Comparison of ENCODE assay signal across 8 cellular contexts in genomic region chr17:35795007-35795870, GRCh38. TPM values are rescaled to one million over a fixed set of nuclear protein-coding genes. Genes with fewer than 3 reads are reported as not detected.
DNase-seq lines count a peak whose midpoint lies in the region; ATAC-seq and TF ChIP-seq lines count a peak whose summit lies in the region.

MMP28 (minus strand) TSS chr17:35795641; CDS start chr17:35795377, 264 bp downstream.

- H3K4me1 ChIP-seq in GM23338 (ENCODE audit: insufficient read depth) (0 out of 2 replicates have a peak, but pooled peaks cover 5% of the 10 kb centered on the region), Peyer's patch (peaks cover 0 to 15% (median 4%) of the 10 kb centered on the region in 4 donors), adrenal gland (replicated peaks in 1 of 2) (peaks cover 5 to 21% of the 10 kb centered on the region in 2 donors), hepatocyte (ENCODE audit: insufficient read depth) (peaks cover 12% of the 10 kb centered on the region), sigmoid colon (peaks cover 0 to 65% (median 49%) of the 10 kb centered on the region in 4 donors)

- H3K9me3 ChIP-seq in Peyer's patch (no peaks in the 10 kb centered on the region), adrenal gland (replicated peaks in 1 of 3) (no peaks in the 10 kb centered on the region), hepatocyte (ENCODE audit: low read depth) (no peaks in the 10 kb centered on the region), sigmoid colon (no peaks in the 10 kb centered on the region)

- H3K27ac ChIP-seq in GM23338 (ENCODE audit: low read depth) = no peak within 1 kb of the TSS
- H3K27ac ChIP-seq in Peyer's patch = peak within 1 kb of the TSS; percentile 25 to 88 (median 66)
- peak within 1 kb of the TSS in 1 of 5 donors; percentile 31 for H3K27ac ChIP-seq in adrenal gland
- no peak within 1 kb of the TSS for H3K27ac ChIP-seq in hepatocyte
- peak within 1 kb of the TSS; percentile 68 to 88 (median 78) for H3K27ac ChIP-seq in sigmoid colon

- H3K27ac Mint-ChIP-seq in GM23338 = no peak within 1 kb of the TSS

- H3K27me3 ChIP-seq in GM23338 (ENCODE audit: insufficient read depth) = peaks cover 78% of the 10 kb centered on the region
- no peaks in the 10 kb centered on the region for H3K27me3 ChIP-seq in Peyer's patch
- no peaks in the 10 kb centered on the region for H3K27me3 ChIP-seq in adrenal gland
- peaks cover 60% of the 10 kb centered on the region for H3K27me3 ChIP-seq in hepatocyte
- H3K27me3 ChIP-seq in sigmoid colon = no peaks in the 10 kb centered on the region

- H2AFZ ChIP-seq in GM23338 (peak within 1 kb of the TSS; percentile 97), hepatocyte (peak within 1 kb of the TSS; percentile 60)

- TF ChIP-seq EP300 in sigmoid colon (IDR thresholded peaks at IDR 0.05) = no peak

- WGBS in adrenal gland, 4 donors = 1 to 3% (median 1%) methylated on average over 5 to 89 of the region's 89 CpGs; no CpG with 5 or more reads in 1 of the 4 donors
- 3% methylated on average over 55 of the region's 89 CpGs for WGBS in hepatocyte (ENCODE audit: low lambda C conversion rate, missing lambda C conversion rate)
- WGBS in sigmoid colon, 2 donors = 1% methylated on average over 89 of the region's 89 CpGs

- H3K9me3 Mint-ChIP-seq in GM23338 = no peaks in the 10 kb centered on the region

- H3K9me2 ChIP-seq in GM23338 (ENCODE audit: insufficient read depth) (no peaks in the 10 kb centered on the region), hepatocyte (replicated peaks; ENCODE audit: insufficient read depth) (no peaks in the 10 kb centered on the region)

- H3K27me3 Mint-ChIP-seq in GM23338 (ENCODE audit: insufficient read depth, low read depth, poor library complexity) = peaks cover 49% of the 10 kb centered on the region

- H3K4me2 ChIP-seq in GM23338 = peak within 1 kb of the TSS; percentile 91
- H3K4me2 ChIP-seq in hepatocyte = peak within 1 kb of the TSS; percentile 99

- DNase-seq in GM23338 (ENCODE audit: low spot score) (peak; percentile 69), Peyer's patch (peak in 2 of 3 donors; percentile 81 to 88), adrenal gland (peak in 5 of 7 donors; percentile 30 to 50 (median 37)), hepatocyte (ENCODE audit: low spot score) (peak; percentile 57), sigmoid colon (no peak), epidermal melanocyte (ENCODE audit: insufficient read length, low spot score) (no peak)

- peak; percentile 80 for ATAC-seq in GM23338
- no peak for ATAC-seq in HG02610 (IDR thresholded peaks at IDR 0.05; ENCODE audit: unreplicated experiment)
- ATAC-seq in HG02571 (IDR thresholded peaks at IDR 0.05; ENCODE audit: unreplicated experiment) = no peak

- H3K4me3 Mint-ChIP-seq in GM23338 = peak within 1 kb of the TSS; percentile 70

- H3K36me3 Mint-ChIP-seq in GM23338 (ENCODE audit: low read depth) = no peaks in the 10 kb centered on the region; the same call in 2 of the 3 replicates

- intact Hi-C loops in adrenal gland (cut with DNase I) (no loop called here), sigmoid colon (cut with DNase I) (no loop called here)

- H3K4me3 ChIP-seq in GM23338 = peak within 1 kb of the TSS; percentile 70
- peak within 1 kb of the TSS; percentile 59 to 96 (median 76) for H3K4me3 ChIP-seq in Peyer's patch
- peak within 1 kb of the TSS in 2 of 4 donors; percentile 20 to 51 for H3K4me3 ChIP-seq in adrenal gland
- peak within 1 kb of the TSS; percentile 67 for H3K4me3 ChIP-seq in hepatocyte
- peak within 1 kb of the TSS; percentile 53 to 68 (median 66) for H3K4me3 ChIP-seq in sigmoid colon

- no peaks in the 10 kb centered on the region for H4K20me1 ChIP-seq in GM23338 (replicated peaks; ENCODE audit: insufficient read depth)
- H4K20me1 ChIP-seq in hepatocyte (ENCODE audit: insufficient read depth, poor library complexity, severe bottlenecking) = no peaks in the 10 kb centered on the region

- TF ChIP-seq CTCF in GM23338 (conservative IDR thresholded peaks at IDR 0.05; ENCODE audit: low read depth in 2 of 2) (no peak), Peyer's patch (IDR thresholded peaks at IDR 0.05) (no peak), adrenal gland (IDR thresholded peaks at IDR 0.05) (no peak), hepatocyte (IDR thresholded peaks at IDR 0.05; ENCODE audit: poor library complexity) (no peak), sigmoid colon (IDR thresholded peaks at IDR 0.05) (no peak)

- TF ChIP-seq POLR2A in Peyer's patch (IDR thresholded peaks at IDR 0.05) = peak; percentile 74 to 81
- peak in 1 of 2 donors; percentile 31 for TF ChIP-seq POLR2A in adrenal gland (IDR thresholded peaks at IDR 0.05)
- TF ChIP-seq POLR2A in sigmoid colon (IDR thresholded peaks at IDR 0.05) = peak; percentile 18 to 35

- H3K79me2 ChIP-seq in GM23338 (replicated peaks; ENCODE audit: insufficient read depth) (no peaks in the 10 kb centered on the region), hepatocyte (no peaks in the 10 kb centered on the region)

- H3K36me3 ChIP-seq in GM23338 (ENCODE audit: insufficient read depth) = no peaks in the 10 kb centered on the region
- no peaks in the 10 kb centered on the region for H3K36me3 ChIP-seq in Peyer's patch
- no peaks in the 10 kb centered on the region for H3K36me3 ChIP-seq in adrenal gland (replicated peaks in 1 of 2)
- no peaks in the 10 kb centered on the region for H3K36me3 ChIP-seq in hepatocyte (replicated peaks; ENCODE audit: insufficient read depth, low read depth)
- no peaks in the 10 kb centered on the region for H3K36me3 ChIP-seq in sigmoid colon

- H3F3A ChIP-seq in GM23338 (replicated peaks; ENCODE audit: low read depth) = peaks cover 11% of the 10 kb centered on the region

- H3K4me1 Mint-ChIP-seq in GM23338 = peaks cover 10% of the 10 kb centered on the region; the same call in 2 of the 3 replicates

TF ChIP-seq in GM23338, 12 proteins besides CTCF, POLR2A, EP300 and RAD21 (continues in another document):
- TF ChIP-seq, protein P1, sequence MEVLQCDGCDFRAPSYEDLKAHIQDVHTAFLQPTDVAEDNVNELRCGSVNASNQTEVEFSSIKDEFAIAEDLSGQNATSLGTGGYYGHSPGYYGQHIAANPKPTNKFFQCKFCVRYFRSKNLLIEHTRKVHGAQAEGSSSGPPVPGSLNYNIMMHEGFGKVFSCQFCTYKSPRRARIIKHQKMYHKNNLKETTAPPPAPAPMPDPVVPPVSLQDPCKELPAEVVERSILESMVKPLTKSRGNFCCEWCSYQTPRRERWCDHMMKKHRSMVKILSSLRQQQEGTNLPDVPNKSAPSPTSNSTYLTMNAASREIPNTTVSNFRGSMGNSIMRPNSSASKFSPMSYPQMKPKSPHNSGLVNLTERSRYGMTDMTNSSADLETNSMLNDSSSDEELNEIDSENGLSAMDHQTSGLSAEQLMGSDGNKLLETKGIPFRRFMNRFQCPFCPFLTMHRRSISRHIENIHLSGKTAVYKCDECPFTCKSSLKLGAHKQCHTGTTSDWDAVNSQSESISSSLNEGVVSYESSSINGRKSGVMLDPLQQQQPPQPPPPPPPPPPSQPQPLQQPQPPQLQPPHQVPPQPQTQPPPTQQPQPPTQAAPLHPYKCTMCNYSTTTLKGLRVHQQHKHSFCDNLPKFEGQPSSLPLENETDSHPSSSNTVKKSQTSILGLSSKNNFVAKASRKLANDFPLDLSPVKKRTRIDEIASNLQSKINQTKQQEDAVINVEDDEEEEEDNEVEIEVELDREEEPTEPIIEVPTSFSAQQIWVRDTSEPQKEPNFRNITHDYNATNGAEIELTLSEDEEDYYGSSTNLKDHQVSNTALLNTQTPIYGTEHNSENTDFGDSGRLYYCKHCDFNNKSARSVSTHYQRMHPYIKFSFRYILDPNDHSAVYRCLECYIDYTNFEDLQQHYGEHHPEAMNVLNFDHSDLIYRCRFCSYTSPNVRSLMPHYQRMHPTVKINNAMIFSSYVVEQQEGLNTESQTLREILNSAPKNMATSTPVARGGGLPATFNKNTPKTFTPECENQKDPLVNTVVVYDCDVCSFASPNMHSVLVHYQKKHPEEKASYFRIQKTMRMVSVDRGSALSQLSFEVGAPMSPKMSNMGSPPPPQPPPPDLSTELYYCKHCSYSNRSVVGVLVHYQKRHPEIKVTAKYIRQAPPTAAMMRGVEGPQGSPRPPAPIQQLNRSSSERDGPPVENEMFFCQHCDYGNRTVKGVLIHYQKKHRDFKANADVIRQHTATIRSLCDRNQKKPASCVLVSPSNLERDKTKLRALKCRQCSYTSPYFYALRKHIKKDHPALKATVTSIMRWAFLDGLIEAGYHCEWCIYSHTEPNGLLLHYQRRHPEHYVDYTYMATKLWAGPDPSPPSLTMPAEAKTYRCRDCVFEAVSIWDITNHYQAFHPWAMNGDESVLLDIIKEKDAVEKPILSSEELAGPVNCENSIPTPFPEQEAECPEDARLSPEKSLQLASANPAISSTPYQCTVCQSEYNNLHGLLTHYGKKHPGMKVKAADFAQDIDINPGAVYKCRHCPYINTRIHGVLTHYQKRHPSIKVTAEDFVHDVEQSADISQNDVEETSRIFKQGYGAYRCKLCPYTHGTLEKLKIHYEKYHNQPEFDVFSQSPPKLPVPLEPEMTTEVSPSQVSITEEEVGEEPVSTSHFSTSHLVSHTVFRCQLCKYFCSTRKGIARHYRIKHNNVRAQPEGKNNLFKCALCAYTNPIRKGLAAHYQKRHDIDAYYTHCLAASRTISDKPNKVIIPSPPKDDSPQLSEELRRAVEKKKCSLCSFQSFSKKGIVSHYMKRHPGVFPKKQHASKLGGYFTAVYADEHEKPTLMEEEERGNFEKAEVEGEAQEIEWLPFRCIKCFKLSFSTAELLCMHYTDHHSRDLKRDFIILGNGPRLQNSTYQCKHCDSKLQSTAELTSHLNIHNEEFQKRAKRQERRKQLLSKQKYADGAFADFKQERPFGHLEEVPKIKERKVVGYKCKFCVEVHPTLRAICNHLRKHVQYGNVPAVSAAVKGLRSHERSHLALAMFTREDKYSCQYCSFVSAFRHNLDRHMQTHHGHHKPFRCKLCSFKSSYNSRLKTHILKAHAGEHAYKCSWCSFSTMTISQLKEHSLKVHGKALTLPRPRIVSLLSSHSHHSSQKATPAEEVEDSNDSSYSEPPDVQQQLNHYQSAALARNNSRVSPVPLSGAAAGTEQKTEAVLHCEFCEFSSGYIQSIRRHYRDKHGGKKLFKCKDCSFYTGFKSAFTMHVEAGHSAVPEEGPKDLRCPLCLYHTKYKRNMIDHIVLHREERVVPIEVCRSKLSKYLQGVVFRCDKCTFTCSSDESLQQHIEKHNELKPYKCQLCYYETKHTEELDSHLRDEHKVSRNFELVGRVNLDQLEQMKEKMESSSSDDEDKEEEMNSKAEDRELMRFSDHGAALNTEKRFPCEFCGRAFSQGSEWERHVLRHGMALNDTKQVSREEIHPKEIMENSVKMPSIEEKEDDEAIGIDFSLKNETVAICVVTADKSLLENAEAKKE (CRISPR knock-in tag; IDR thresholded peaks at IDR 0.05) = no peak
- no peak for TF ChIP-seq ZNF331 (CRISPR knock-in tag; IDR thresholded peaks at IDR 0.05; ENCODE audit: low read depth)

RNA-seq across cellular contexts. Expression of gene MMP28, which starts in this region (rescaled TPM):
- total RNA-seq in GM23338 (2014; rRNA removed; shearing (Covaris generic)) = not detected in 2 replicates
- polyA plus RNA-seq in GM23338 (2016; fragmentation: Nextera tagmentation; extraction: Ambion mirVana) (not detected in 2 replicates), adrenal gland (1 to 10 TPM in 2 of 3 donors, under 1 TPM in 1; 0.97 to 7.4 (median 4.3) TPM), hepatocyte (10.8 and 12.0 TPM in 2 replicates), sigmoid colon (10 to 100 TPM; 24.0 to 52.9 (median 30.3) TPM)
- total RNA-seq in Peyer's patch (10 to 100 TPM in 3 of 4 donors, 1 to 10 TPM in 1; 3.3 to 85.3 (median 56.7) TPM), adrenal gland (10 to 100 TPM in 1 of 8 donors, 1 to 10 TPM in 7; 1.8 to 11.1 (median 5.2) TPM), hepatocyte (11.2 and 18.0 TPM in 2 replicates), sigmoid colon (10 to 100 TPM; 15.8 to 60.8 (median 40.5) TPM)

Comparison
In these comparisons a context has a peak if more than half of its experiments do, and no peak if none do; other contexts are left out.
1. Peak in DNase-seq, ATAC-seq, H3K4me3 ChIP-seq and H3K4me2 ChIP-seq in GM23338; RNA of the gene not detected or under 1 TPM.
2. DNase-seq: peak in Peyer's patch (2 of 3), adrenal gland (5 of 7) and hepatocyte (single experiment); none in sigmoid colon (single experiment) and epidermal melanocyte (single experiment).
3. H3K27ac ChIP-seq: peak in Peyer's patch (4 of 4) and sigmoid colon (4 of 4); none in GM23338 (single experiment) and hepatocyte (single experiment).